Comparison of ENCODE assay signal across 1 cellular context in genomic region chr6:126188271-126188909, GRCh38.
TF ChIP-seq lines count a peak whose summit lies in the region.

No MANE protein-coding gene starts in this region.

TF ChIP-seq in SK-N-SH, 30 proteins besides CTCF, POLR2A, EP300 and RAD21 (continued from another document):
- TF ChIP-seq PBX3 (IDR thresholded peaks at IDR 0.05) (peak; percentile 85), FOSL2 (IDR thresholded peaks at IDR 0.05; ENCODE audit: borderline replicate concordance, low read depth) (peak; percentile 24; the same call in 1 of the 2 replicates), TCF12 (IDR thresholded peaks at IDR 0.05) (peak; percentile 97), NFIC (IDR thresholded peaks at IDR 0.05; ENCODE audit: borderline replicate concordance) (peak; percentile 51; the same call in 1 of the 2 replicates), SIN3A (IDR thresholded peaks at IDR 0.05; ENCODE audit: borderline replicate concordance, low read depth, low read length) (no peak), TEAD4 (IDR thresholded peaks at IDR 0.05; ENCODE audit: borderline replicate concordance, insufficient read depth) (peak; percentile 84)
